Comparison of ENCODE assay signal across 10 cellular contexts in the genomic region with DNA sequence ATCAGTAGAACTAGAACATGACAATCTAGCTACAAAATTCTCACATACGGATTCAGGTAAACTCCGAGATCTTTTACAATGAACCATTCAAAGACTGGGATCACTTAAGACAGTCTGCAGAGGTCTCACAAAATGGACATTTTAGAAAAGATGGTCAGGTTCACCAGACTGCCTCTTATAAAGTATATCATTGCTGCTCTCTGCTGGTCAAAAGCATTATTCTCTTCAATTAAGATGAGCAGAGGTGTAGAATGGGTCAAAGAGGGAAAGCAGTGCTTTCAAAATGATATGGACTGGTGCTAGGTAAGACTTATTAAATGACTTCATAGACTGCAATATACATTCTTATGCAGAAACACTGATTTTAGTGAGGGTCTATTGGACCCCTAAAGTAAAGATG.
A peak's percentile ranks its signal among the peaks of the same experiment; 100 is the strongest.
DNase-seq lines count a peak whose midpoint lies in the region; ATAC-seq and TF ChIP-seq lines count a peak whose summit lies in the region.
"Had no signal": no experiment of that assay in that cellular context is flagged by ENCODE, and none has a peak within 500 bp of the region (broad histone marks: within the 10 kb centered on the region; RNA-seq: fewer than 3 reads in every experiment).

No MANE protein-coding gene starts in this region.

- H3K36me3 ChIP-seq in colonic mucosa: no peaks in the 10 kb centered on the region
- H3K36me3 ChIP-seq: SJSA1 had no signal

- ATAC-seq in GM18873 (IDR thresholded peaks at IDR 0.05; ENCODE audit: low FRiP score, unreplicated experiment): no peak
- no peak for ATAC-seq in HG03520 (IDR thresholded peaks at IDR 0.05; ENCODE audit: unreplicated experiment)
- no peak for ATAC-seq in HG03432 (IDR thresholded peaks at IDR 0.05; ENCODE audit: unreplicated experiment)

- no peaks in the 10 kb centered on the region for H3K36me3 Mint-ChIP-seq in nephron (ENCODE audit: low read depth)
- H3K36me3 Mint-ChIP-seq: activated naive CD8-positive, alpha-beta T cell treated with anti-CD3 and anti-CD28 coated beads, Interleukin-2, amount 10 ng/mL, durations not matched to agents 7 days and 5 days had no signal

- H3K4me3 ChIP-seq in colonic mucosa: no peak overlapping the region
- H3K4me3 ChIP-seq: SJSA1 had no signal

- H3K4me1 Mint-ChIP-seq in nephron: no peaks in the 10 kb centered on the region
- H3K4me1 Mint-ChIP-seq: activated naive CD8-positive, alpha-beta T cell treated with anti-CD3 and anti-CD28 coated beads, Interleukin-2, amount 10 ng/mL, durations not matched to agents 7 days and 5 days had no signal

- intact Hi-C loops in colonic mucosa (cut with DNase I): loop anchor here (2.0 kb wide), 1 partner anchor 362 kb away; no protein-coding TSS in a partner anchor

- no peaks in the 10 kb centered on the region for H3K27me3 Mint-ChIP-seq in nephron (ENCODE audit: low read depth)
- H3K27me3 Mint-ChIP-seq: activated naive CD8-positive, alpha-beta T cell treated with anti-CD3 and anti-CD28 coated beads, Interleukin-2, amount 10 ng/mL, durations not matched to agents 7 days and 5 days had no signal

- H3K27ac Mint-ChIP-seq in nephron: no peak overlapping the region
- H3K27ac Mint-ChIP-seq: activated naive CD8-positive, alpha-beta T cell treated with anti-CD3 and anti-CD28 coated beads, Interleukin-2, amount 10 ng/mL, durations not matched to agents 7 days and 5 days had no signal

- H3K27ac ChIP-seq in colonic mucosa: no peak overlapping the region
- H3K27ac ChIP-seq: SJSA1 had no signal

- TF ChIP-seq CTCF in colonic mucosa (IDR thresholded peaks at IDR 0.05) (peak; percentile 33), nephron (IDR thresholded peaks at IDR 0.05; ENCODE audit: unreplicated experiment in 3 of 3) (peak in 2 of 3 experiments; percentile 22 to 28)

- no peak overlapping the region for H3K9ac ChIP-seq in colonic mucosa (ENCODE audit: low read depth in 2 of 2, low read length in 2 of 2)

- no peaks in the 10 kb centered on the region for H3K4me1 ChIP-seq in colonic mucosa
- H3K4me1 ChIP-seq: SJSA1 had no signal

- no peak overlapping the region for H3K4me3 Mint-ChIP-seq in nephron
- H3K4me3 Mint-ChIP-seq: activated naive CD8-positive, alpha-beta T cell treated with anti-CD3 and anti-CD28 coated beads, Interleukin-2, amount 10 ng/mL, durations not matched to agents 7 days and 5 days had no signal

- H3K9me3 Mint-ChIP-seq in nephron: no peaks in the 10 kb centered on the region

- H3K9me3 ChIP-seq in colonic mucosa: no peaks in the 10 kb centered on the region
- H3K9me3 ChIP-seq: SJSA1 had no signal

- H3K27me3 ChIP-seq in colonic mucosa: no peaks in the 10 kb centered on the region
- H3K27me3 ChIP-seq: SJSA1 had no signal

- peak; percentile 18 for DNase-seq in H4 (ENCODE audit: low spot score)
- peak; percentile 22 for DNase-seq in NCI-H226
- no peak for DNase-seq in colonic mucosa
- DNase-seq in stimulated activated CD4-positive, alpha-beta T cell treated with anti-CD3 and anti-CD28 coated beads, Interleukin-2, amount 100 ng/mL, for 24 hours: no peak
- DNase-seq: activated naive CD8-positive, alpha-beta T cell treated with anti-CD3 and anti-CD28 coated beads, Interleukin-2, amount 10 ng/mL, durations not matched to agents 7 days and 5 days had no signal

Comparison
In these comparisons a context has a peak if more than half of its experiments do, and no peak if none do; other contexts are left out.
1. DNase-seq: peak in H4 (single experiment) and NCI-H226 (single experiment); none in colonic mucosa (single experiment) and stimulated activated CD4-positive, alpha-beta T cell treated with anti-CD3 and anti-CD28 coated beads, Interleukin-2, amount 100 ng/mL, for 24 hours (0 of 2).